In the genomic region with DNA sequence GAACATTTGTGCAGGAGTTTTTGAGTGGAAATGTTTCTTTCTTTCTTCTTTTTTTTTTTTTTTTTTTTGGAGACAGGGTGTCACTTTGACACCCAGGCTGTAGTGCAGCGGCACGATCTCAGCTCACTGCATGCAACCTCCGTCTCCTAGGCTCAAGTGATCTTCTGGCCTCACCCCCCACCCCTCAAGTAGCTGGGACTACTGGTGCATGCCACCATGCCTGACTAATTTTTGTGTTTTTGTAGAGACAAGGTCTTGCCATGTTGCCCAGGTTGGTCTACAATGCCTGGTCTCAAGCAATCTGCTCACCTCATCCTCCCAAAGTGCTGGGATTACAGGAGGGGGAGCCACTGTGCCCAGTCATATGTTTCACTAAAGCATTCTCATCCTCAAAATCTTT, we compare ENCODE assay signal across 17 cellular contexts.
DNase-seq lines count a peak whose midpoint lies in the region; FAIRE-seq and TF ChIP-seq lines count a peak whose summit lies in the region.
"Had no signal": no experiment of that assay in that cellular context is flagged by ENCODE, and none has a peak within 500 bp of the region (broad histone marks: within the 10 kb centered on the region; RNA-seq: fewer than 3 reads in every experiment).

No MANE protein-coding gene starts in this region.

- no peaks in the 10 kb centered on the region for H4K20me1 ChIP-seq in Karpas-422 (ENCODE audit: insufficient read depth, low read depth, low read length)
- no peaks in the 10 kb centered on the region for H4K20me1 ChIP-seq in SU-DHL-6 (ENCODE audit: low read depth, low read length)

- H3F3A ChIP-seq in SU-DHL-6 (ENCODE audit: insufficient read depth) = peaks cover 74% of the 10 kb centered on the region

- H3K79me2 ChIP-seq in Karpas-422 (ENCODE audit: low read length) = no peaks in the 10 kb centered on the region
- peaks cover 52% of the 10 kb centered on the region for H3K79me2 ChIP-seq in SU-DHL-6 (ENCODE audit: insufficient read depth, low read length)

- H3K9ac ChIP-seq in Karpas-422 (ENCODE audit: low read length) (peak overlapping the region; percentile 22; the same call in 1 of the 2 replicates), SU-DHL-6 (ENCODE audit: low read length) (peak overlapping the region; percentile 61)

- H3K9me3 ChIP-seq in Karpas-422 (ENCODE audit: low read length) (peaks cover 12% of the 10 kb centered on the region), SU-DHL-6 (ENCODE audit: insufficient read depth, low read length) (no peaks in the 10 kb centered on the region), uterus (no peaks in the 10 kb centered on the region)
- H3K9me3 ChIP-seq: A549 had no signal

- H3K4me3 ChIP-seq in GM12865 (ENCODE audit: low read depth, low read length) (no peak overlapping the region), Karpas-422 (ENCODE audit: low read length) (0 out of 2 replicates have a peak overlapping the region, but pooled peaks have one; percentile 32), SU-DHL-6 (ENCODE audit: insufficient read depth, low read length, poor library complexity, severe bottlenecking) (peak overlapping the region; percentile 1), uterus (no peak overlapping the region)
- H3K4me3 ChIP-seq: A549, GM23338, K562 had no signal

- H3K27ac ChIP-seq in Karpas-422 (ENCODE audit: low read length) (peak overlapping the region; percentile 94), SU-DHL-6 (ENCODE audit: low read depth, low read length) (peak overlapping the region; percentile 99), uterus (no peak overlapping the region)
- H3K27ac ChIP-seq: A549 had no signal

- TF ChIP-seq POLR2A in uterus (IDR thresholded peaks at IDR 0.05) = no peak

- H3K4me1 ChIP-seq in Karpas-422 (ENCODE audit: low read length) = peaks cover 73% of the 10 kb centered on the region
- H3K4me1 ChIP-seq in uterus = no peaks in the 10 kb centered on the region
- H3K4me1 ChIP-seq: A549 had no signal

- H2AFZ ChIP-seq in Karpas-422 (ENCODE audit: low read length) = no peak overlapping the region; the same call in 1 of the 2 replicates
- no peak overlapping the region for H2AFZ ChIP-seq in SU-DHL-6 (ENCODE audit: low read depth, low read length, severe bottlenecking)
- H2AFZ ChIP-seq: GM23338 had no signal

- H3K9me2 ChIP-seq in Karpas-422 (replicated peaks; ENCODE audit: insufficient read depth, low read length) = no peaks in the 10 kb centered on the region
- no peaks in the 10 kb centered on the region for H3K9me2 ChIP-seq in SU-DHL-6 (replicated peaks; ENCODE audit: insufficient read depth, low read length)

- H3K36me3 ChIP-seq in Karpas-422 (ENCODE audit: insufficient read depth, low read length) = no peaks in the 10 kb centered on the region; the same call in 1 of the 2 replicates
- no peaks in the 10 kb centered on the region for H3K36me3 ChIP-seq in SU-DHL-6 (ENCODE audit: low read length)
- no peaks in the 10 kb centered on the region for H3K36me3 ChIP-seq in uterus

- TF ChIP-seq CTCF in GM12865 (IDR thresholded peaks at IDR 0.05; ENCODE audit: insufficient read depth, low read depth, low read length, missing control alignments) (no peak), SU-DHL-6 (IDR thresholded peaks at IDR 0.05; ENCODE audit: insufficient read depth, low read length, poor library complexity, severe bottlenecking) (no peak), uterus (IDR thresholded peaks at IDR 0.05) (no peak)

- no peaks in the 10 kb centered on the region for H3K27me3 ChIP-seq in Karpas-422 (ENCODE audit: low read length)
- no peaks in the 10 kb centered on the region for H3K27me3 ChIP-seq in SU-DHL-6 (ENCODE audit: low read length)
- no peaks in the 10 kb centered on the region for H3K27me3 ChIP-seq in uterus

- intact Hi-C loops in uterus (cut with DNase I; ENCODE audit: low total_unique reads) = no loop called here

- H3K4me2 ChIP-seq in Karpas-422 (ENCODE audit: low read depth, low read length, poor library complexity, severe bottlenecking) (peak overlapping the region; percentile 46), SU-DHL-6 (ENCODE audit: low read depth, low read length, poor library complexity, severe bottlenecking) (peak overlapping the region; percentile 60)
- H3K4me2 ChIP-seq: A549, GM23338 had no signal

- peak; percentile 9 for FAIRE-seq in urothelium cell line (lab: Jason Lieb, UNC)
- FAIRE-seq: A549, G401.6, K562 had no signal

- peak; percentile 6 for DNase-seq in GM12865 (ENCODE audit: low read depth)
- peak; percentile 80 for DNase-seq in Karpas-422
- DNase-seq in urothelium cell line (ENCODE audit: low spot score) = no peak
- no peak for DNase-seq in ureter (ENCODE audit: low spot score)
- DNase-seq in activated CD4-positive, alpha-beta T cell treated with anti-CD3 and anti-CD28 coated beads, Interleukin-2, amount 50 U/mL, for 4 hours = no peak
- DNase-seq in uterus = no peak
- DNase-seq in activated naive CD4-positive, alpha-beta T cell treated with Interleukin-2 at 50 U/mL for 16 hours = no peak
- DNase-seq: C1 segment of cervical spinal cord; CD4-positive, alpha-beta memory T cell; DMS79; EL; H7 had no signal

Comparison
In these comparisons a context has a peak if more than half of its experiments do, and no peak if none do; other contexts are left out.
1. DNase-seq: peak in GM12865 (single experiment) and Karpas-422 (single experiment); none in urothelium cell line (single experiment), ureter (single experiment), activated CD4-positive, alpha-beta T cell treated with anti-CD3 and anti-CD28 coated beads, Interleukin-2, amount 50 U/mL, for 4 hours (0 of 2), uterus (0 of 2) and activated naive CD4-positive, alpha-beta T cell treated with Interleukin-2 at 50 U/mL for 16 hours (single experiment).
2. H3K4me3 ChIP-seq: peak in Karpas-422 (single experiment) and SU-DHL-6 (single experiment); none in GM12865 (single experiment) and uterus (0 of 2).
3. H3K27ac ChIP-seq: peak in Karpas-422 (single experiment) and SU-DHL-6 (single experiment); none in uterus (0 of 2).